Comparison of ENCODE assay signal across 17 cellular contexts in the genomic region with DNA sequence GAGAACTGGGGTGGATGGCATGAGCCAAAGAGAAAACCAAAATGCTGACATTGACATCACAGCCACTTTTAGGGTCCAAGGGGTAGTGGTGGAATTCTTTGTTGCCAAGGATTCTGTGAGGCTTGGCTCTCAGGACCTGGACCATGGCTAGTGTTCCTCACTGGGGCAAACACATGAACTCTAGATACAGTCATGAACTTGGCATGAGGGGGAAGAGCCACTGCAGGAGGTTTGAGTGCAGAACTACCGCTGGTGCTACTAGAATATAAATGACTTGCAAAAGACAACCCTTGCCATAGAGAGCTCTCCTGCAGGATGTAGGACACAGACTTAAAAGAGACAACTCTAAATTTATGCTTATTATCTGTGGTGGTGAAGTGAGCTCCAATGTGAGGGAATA. TPM values are rescaled to one million over a fixed set of nuclear protein-coding genes. Genes with fewer than 3 reads are reported as not detected.
DNase-seq lines count a peak whose midpoint lies in the region; ATAC-seq and TF ChIP-seq lines count a peak whose summit lies in the region.
"Had no signal": no experiment of that assay in that cellular context is flagged by ENCODE, and none has a peak within 500 bp of the region (broad histone marks: within the 10 kb centered on the region; RNA-seq: fewer than 3 reads in every experiment).

No MANE protein-coding gene starts in this region.

- peak; percentile 62 for ATAC-seq in Right ventricle myocardium superior (ENCODE audit: poor library complexity)
- ATAC-seq in HG03139 (IDR thresholded peaks at IDR 0.05; ENCODE audit: unreplicated experiment), result no peak
- ATAC-seq: PC-3 had no signal

- peaks cover 11% of the 10 kb centered on the region for H3K27me3 Mint-ChIP-seq in activated CD4-positive, alpha-beta T cell treated with anti-CD3 and anti-CD28 coated beads, Interleukin-2, amount 10 ng/mL, durations not matched to agents 24 days and 14 days

- no peaks in the 10 kb centered on the region for H3K9me3 Mint-ChIP-seq in activated CD4-positive, alpha-beta T cell treated with anti-CD3 and anti-CD28 coated beads, Interleukin-2, amount 10 ng/mL, durations not matched to agents 24 days and 14 days

- H3K27me3 ChIP-seq in left ventricle myocardium inferior (ENCODE audit: low read depth) (no peaks in the 10 kb centered on the region), spleen (replicated peaks in 1 of 7) (no peaks in the 10 kb centered on the region)
- H3K27me3 ChIP-seq: BLaER1 had no signal

- TF ChIP-seq POLR2A in NB4 (IDR thresholded peaks at IDR 0.05; ENCODE audit: extremely low read depth, insufficient read length), result no peak
- no peak for TF ChIP-seq POLR2A in spleen (IDR thresholded peaks at IDR 0.05)

- DNase-seq in Right ventricle myocardium superior, result no peak
- no peak for DNase-seq in cardiac septum (ENCODE audit: low spot score)
- DNase-seq in NB4 (ENCODE audit: low read depth), result peak; percentile 29
- DNase-seq in left ventricle myocardium inferior, result no peak
- DNase-seq in spleen, result no peak
- no peak for DNase-seq in activated CD4-positive, alpha-beta T cell treated with anti-CD3 and anti-CD28 coated beads, Interleukin-2, amount 10 ng/mL, durations not matched to agents 24 days and 14 days
- DNase-seq in NCI-H1694 treated with DMSO at 0.1 percent for 48 hours (lab: John Stamatoyannopoulos, UW), result no peak
- DNase-seq: DMS 273 treated with DMSO at 0.1 percent for 48 hours; NCI-H1417 treated with DMSO at 0.1 percent for 48 hours; NCI-H2029 treated with DMSO at 0.1 percent for 48 hours; NCI-H2171 treated with DMSO at 0.1 percent for 48 hours; NCI-H446 treated with DMSO at 0.1 percent for 48 hours; NK-92 treated with Interleukin-12 subunit alpha and Interleukin-12 subunit beta, amount 100 ng/mL, for 24 hours had no signal

- H3K9me3 ChIP-seq in left ventricle myocardium inferior (replicated peaks), result no peaks in the 10 kb centered on the region
- no peaks in the 10 kb centered on the region for H3K9me3 ChIP-seq in spleen

- no peak overlapping the region for H3K4me3 ChIP-seq in NB4 (ENCODE audit: low read depth, low read length)
- H3K4me3 ChIP-seq in left ventricle myocardium inferior, result no peak overlapping the region
- H3K4me3 ChIP-seq in spleen, result no peak overlapping the region
- H3K4me3 ChIP-seq: BLaER1 had no signal

- H3K4me1 ChIP-seq in left ventricle myocardium inferior, result peaks cover 44% of the 10 kb centered on the region
- H3K4me1 ChIP-seq in spleen, result peaks cover 0 to 25% (median 8%) of the 10 kb centered on the region in 6 donors
- H3K4me1 ChIP-seq: BLaER1 had no signal

- no peak overlapping the region for H3K27ac Mint-ChIP-seq in activated CD4-positive, alpha-beta T cell treated with anti-CD3 and anti-CD28 coated beads, Interleukin-2, amount 10 ng/mL, durations not matched to agents 24 days and 14 days

- 58 to 88% (median 77%) methylated on average over 1 of the region's 1 CpG for WGBS in spleen, 5 donors

- no peak overlapping the region for H3K4me3 Mint-ChIP-seq in activated CD4-positive, alpha-beta T cell treated with anti-CD3 and anti-CD28 coated beads, Interleukin-2, amount 10 ng/mL, durations not matched to agents 24 days and 14 days

- intact Hi-C loops in Right ventricle myocardium superior (cut with DNase I), result no loop called here
- intact Hi-C loops in cardiac septum (cut with DNase I), result no loop called here
- intact Hi-C loops in left ventricle myocardium inferior (cut with micrococcal nuclease), result no loop called here
- intact Hi-C loops in spleen (cut with DNase I; ENCODE audit: low total_unique reads), result no loop called here
- intact Hi-C loops in activated CD4-positive, alpha-beta T cell treated with anti-CD3 and anti-CD28 coated beads, Interleukin-2, amount 10 ng/mL, durations not matched to agents 24 days and 14 days (cut with micrococcal nuclease), result loop anchor here (5.0 kb wide), 1 partner anchor 89 kb away; no protein-coding TSS in a partner anchor

- H3K27ac ChIP-seq in left ventricle myocardium inferior (replicated peaks) (peak overlapping the region; percentile 79), spleen (peak overlapping the region in 5 of 8 donors; percentile 20 to 65 (median 45))
- H3K27ac ChIP-seq: BLaER1, RWPE1 had no signal

- no peaks in the 10 kb centered on the region for H3K4me1 Mint-ChIP-seq in activated CD4-positive, alpha-beta T cell treated with anti-CD3 and anti-CD28 coated beads, Interleukin-2, amount 10 ng/mL, durations not matched to agents 24 days and 14 days

- TF ChIP-seq CTCF in NB4 (IDR thresholded peaks at IDR 0.05; ENCODE audit: low read depth, low read length) (no peak), left ventricle myocardium inferior (IDR thresholded peaks at IDR 0.05; ENCODE audit: borderline replicate concordance) (no peak), spleen (IDR thresholded peaks at IDR 0.05 in 8 of 11, conservative IDR thresholded peaks at IDR 0.05 in 3 of 11) (no peak)

- H3K36me3 Mint-ChIP-seq in activated CD4-positive, alpha-beta T cell treated with anti-CD3 and anti-CD28 coated beads, Interleukin-2, amount 10 ng/mL, durations not matched to agents 24 days and 14 days (ENCODE audit: low read depth), result no peaks in the 10 kb centered on the region

- no peaks in the 10 kb centered on the region for H3K36me3 ChIP-seq in left ventricle myocardium inferior
- no peaks in the 10 kb centered on the region for H3K36me3 ChIP-seq in spleen
- H3K36me3 ChIP-seq: BLaER1 had no signal

RNA-seq across cellular contexts. Expression of gene FRY, which starts 29.8 kb away (rescaled TPM):
- total RNA-seq in Right ventricle myocardium superior (137 TPM), cardiac septum (202 TPM), left ventricle myocardium inferior (167 TPM), spleen (10 to 100 TPM; 20.6 to 30.0 (median 26.1) TPM)
- 1 to 10 TPM in 2 of 3 donors, under 1 TPM in 1; 0.80 to 2.6 (median 1.7) TPM for polyA plus RNA-seq in spleen
- 1.8 and 2.8 TPM in 2 replicates for total RNA-seq in activated CD4-positive, alpha-beta T cell treated with anti-CD3 and anti-CD28 coated beads, Interleukin-2, amount 10 ng/mL, durations not matched to agents 24 days and 14 days
